Comparison of ENCODE assay signal across 8 cellular contexts in genomic region chr10:126904493-126904806, GRCh38. TPM values are rescaled to one million over a fixed set of nuclear protein-coding genes. Genes with fewer than 3 reads are reported as not detected.
DNase-seq lines count a peak whose midpoint lies in the region; ATAC-seq and TF ChIP-seq lines count a peak whose summit lies in the region.

No MANE protein-coding gene starts in this region.

- TF ChIP-seq POLR2A in ovary (IDR thresholded peaks at IDR 0.05), result no peak

- no peak for ATAC-seq in GM21529 (IDR thresholded peaks at IDR 0.05; ENCODE audit: unreplicated experiment)
- ATAC-seq in sciatic nerve, result no peak
- ATAC-seq in HG03521 (IDR thresholded peaks at IDR 0.05; ENCODE audit: unreplicated experiment), result no peak

- intact Hi-C loops in ovary (cut with DNase I), result no loop called here
- intact Hi-C loops in sciatic nerve (cut with DNase I), result no loop called here

- WGBS in ovary, 3 donors, result 13 to 19% (median 18%) methylated on average over 10 of the region's 10 CpGs

- H3K4me3 ChIP-seq in AG10803 (ENCODE audit: low read length) (peak overlapping the region; percentile 70), fibroblast of the aortic adventitia (ENCODE audit: low read depth, low read length) (peak overlapping the region; percentile 76), ovary (peak overlapping the region; percentile 81)

- no peaks in the 10 kb centered on the region for H3K36me3 ChIP-seq in ovary

- H3K27me3 ChIP-seq in ovary, result no peaks in the 10 kb centered on the region

- H3K27ac ChIP-seq in RWPE1 (peak overlapping the region; percentile 71), ovary (no peak overlapping the region)

- TF ChIP-seq CTCF in AG10803 (conservative IDR thresholded peaks at IDR 0.05; ENCODE audit: low read length) (no peak), RWPE1 (conservative IDR thresholded peaks at IDR 0.05; ENCODE audit: low read depth) (no peak), fibroblast of the aortic adventitia (IDR thresholded peaks at IDR 0.05; ENCODE audit: insufficient read depth, low read length) (no peak), ovary (IDR thresholded peaks at IDR 0.05) (no peak)

- no peaks in the 10 kb centered on the region for H3K9me3 ChIP-seq in ovary

- TF ChIP-seq EP300 in ovary (IDR thresholded peaks at IDR 0.05), result no peak

- no peak for DNase-seq in AG10803 (ENCODE audit: low read depth)
- DNase-seq in RWPE1 (ENCODE audit: low spot score), result no peak
- no peak for DNase-seq in fibroblast of the aortic adventitia (ENCODE audit: low read depth)
- DNase-seq in ovary, result no peak
- DNase-seq in stimulated activated naive CD4-positive, alpha-beta T cell treated with Interleukin-2 at 50 U/mL for 16 hours (lab: John Stamatoyannopoulos, UW), result no peak
- no peak for DNase-seq in sciatic nerve (ENCODE audit: low spot score)

- peaks cover 3% of the 10 kb centered on the region for H3K4me1 ChIP-seq in ovary (ENCODE audit: insufficient read depth)

- CTCF ChIA-PET in RWPE1 (lab: Yijun Ruan, JAX), result no interaction called here

- POLR2A ChIA-PET in RWPE1 (lab: Yijun Ruan, JAX; ENCODE audit: low non-redundant PET), result no interaction called here

RNA-seq across cellular contexts. Expression of gene DOCK1, which starts 0.8 kb away (rescaled TPM):
- 69.7 and 75.2 TPM in 2 replicates for total RNA-seq in fibroblast of the aortic adventitia (ENCODE audit: low replicate concordance)
- total RNA-seq in ovary, result 10 to 100 TPM; 31.4 to 68.3 (median 55.2) TPM
- polyA plus RNA-seq in ovary, result 10 to 100 TPM; 24.7 to 32.1 TPM
- 99.7 TPM for total RNA-seq in sciatic nerve
